14 cellular contexts compared by ENCODE assay signal in genomic region chr16:29898135-29898534, GRCh38. TPM values are rescaled to one million over a fixed set of nuclear protein-coding genes. Genes with fewer than 3 reads are reported as not detected.
DNase-seq lines count a peak whose midpoint lies in the region; ATAC-seq and TF ChIP-seq lines count a peak whose summit lies in the region.
"Had no signal": no experiment of that assay in that cellular context is flagged by ENCODE, and none has a peak within 500 bp of the region (broad histone marks: within the 10 kb centered on the region; RNA-seq: fewer than 3 reads in every experiment).

No MANE protein-coding gene starts in this region.

- H3K27me3 ChIP-seq in ACC112 (ENCODE audit: insufficient read depth, low read length) (no peaks in the 10 kb centered on the region; the same call in 1 of the 2 replicates), dorsolateral prefrontal cortex (no peaks in the 10 kb centered on the region)

- DNase-seq in dorsolateral prefrontal cortex (no peak), occipital lobe (lab: John Stamatoyannopoulos, UW) (no peak), pons (ENCODE audit: low spot score) (no peak)
- DNase-seq: NCI-H2081, nucleus accumbens had no signal

- 6 to 18% methylated on average over 3 to 5 of the region's 5 CpGs for WGBS in mesodermal cell (ENCODE audit: insufficient coverage in 2 of 2), 2 experiments

- TF ChIP-seq CTCF in dorsolateral prefrontal cortex (IDR thresholded peaks at IDR 0.05 in 54 of 56, conservative IDR thresholded peaks at IDR 0.05 in 2 of 56; ENCODE audit: low read depth in 1 of 56, partially characterized antibody in 56 of 56) = no peak

- intact Hi-C loops in dorsolateral prefrontal cortex (cut with DNase I) = no loop called here

- ATAC-seq in HG03196 (IDR thresholded peaks at IDR 0.05; ENCODE audit: unreplicated experiment) (no peak), GM18517 (IDR thresholded peaks at IDR 0.05; ENCODE audit: unreplicated experiment) (no peak)
- ATAC-seq: esophagus mucosa had no signal

- peak overlapping the region; percentile 85 for H3K4me3 ChIP-seq in ACC112 (ENCODE audit: low read depth, low read length)
- H3K4me3 ChIP-seq in dorsolateral prefrontal cortex = peak overlapping the region; percentile 30 to 87 (median 72)
- H3K4me3 ChIP-seq in mesodermal cell (ENCODE audit: extremely low read depth, insufficient read depth, low read length, poor library complexity, severe bottlenecking) = peak overlapping the region; percentile 58
- H3K4me3 ChIP-seq: lung, SK-N-MC, thoracic aorta had no signal

- no peaks in the 10 kb centered on the region for H3K9me3 ChIP-seq in mesodermal cell (ENCODE audit: control insufficient read depth, low read length)
- H3K9me3 ChIP-seq: thoracic aorta had no signal

- TF ChIP-seq RAD21 in Ishikawa (IDR thresholded peaks at IDR 0.05; ENCODE audit: low read depth) = no peak

- H3K4me1 ChIP-seq in ACC112 (ENCODE audit: control insufficient read depth, insufficient read depth, low read length, unreplicated experiment) (peaks cover 21% of the 10 kb centered on the region), mesodermal cell (ENCODE audit: control insufficient read depth, insufficient read depth, low read length, poor library complexity, severe bottlenecking) (peaks cover 13% of the 10 kb centered on the region)

- peaks cover 16% of the 10 kb centered on the region for H3K79me2 ChIP-seq in ACC112 (ENCODE audit: control insufficient read depth, insufficient read depth, low read length, unreplicated experiment)

- H3K36me3 ChIP-seq in ACC112 (ENCODE audit: insufficient read depth, low read length) = no peaks in the 10 kb centered on the region
- H3K36me3 ChIP-seq in mesodermal cell (ENCODE audit: control insufficient read depth, insufficient read depth, low read length) = peaks cover 6% of the 10 kb centered on the region
- H3K36me3 ChIP-seq: thoracic aorta had no signal

- H3K27ac ChIP-seq in ACC112 (ENCODE audit: low read depth, low read length) = no peak overlapping the region
- H3K27ac ChIP-seq in dorsolateral prefrontal cortex = peak overlapping the region in 53 of 59 donors; percentile 9 to 98 (median 92)
- H3K27ac ChIP-seq in mesodermal cell (ENCODE audit: low read depth, low read length, severe bottlenecking) = no peak overlapping the region
- H3K27ac ChIP-seq: SK-N-MC, thoracic aorta had no signal

- no peak overlapping the region for H2AFZ ChIP-seq in ACC112 (ENCODE audit: low read length, unreplicated experiment)

- TF ChIP-seq EP300 in Ishikawa (IDR thresholded peaks at IDR 0.05; ENCODE audit: borderline replicate concordance) = no peak

TF ChIP-seq in Ishikawa, 13 proteins besides CTCF, POLR2A, EP300 and RAD21:
- TF ChIP-seq MAX (IDR thresholded peaks at IDR 0.05) (no peak), CREB1 (IDR thresholded peaks at IDR 0.05; ENCODE audit: low read depth) (no peak), NFIC (IDR thresholded peaks at IDR 0.05) (no peak), REST (IDR thresholded peaks at IDR 0.05; ENCODE audit: low read depth) (peak; percentile 70), USF1 (IDR thresholded peaks at IDR 0.05) (no peak)

RNA-seq across cellular contexts. Expression of gene SEZ6L2, which starts 1.2 kb away (rescaled TPM):
- total RNA-seq in dorsolateral prefrontal cortex = 100 to 1,000 TPM in 106 of 120 experiments, 10 to 100 TPM in 14; 57.0 to 207 (median 139) TPM
- 58.1 TPM for polyA plus RNA-seq in mesodermal cell (2013, experiment 1 of 2)
- 50.0 TPM for polyA plus RNA-seq in mesodermal cell (2013, experiment 2 of 2)
- total RNA-seq in occipital lobe = 32.1 TPM

RNA-seq across cellular contexts. Expression of gene ASPHD1, which starts 2.2 kb away (rescaled TPM):
- total RNA-seq in dorsolateral prefrontal cortex = 100 to 1,000 TPM in 28 of 120 experiments, 10 to 100 TPM in 92; 60.7 to 127 (median 92.5) TPM
- 9.6 TPM for polyA plus RNA-seq in mesodermal cell (2013, experiment 1 of 2)
- polyA plus RNA-seq in mesodermal cell (2013, experiment 2 of 2) = 8.8 TPM
- total RNA-seq in occipital lobe = 17.2 TPM

RNA-seq across cellular contexts. Expression of gene KCTD13, which starts 27.9 kb away (rescaled TPM):
- total RNA-seq in dorsolateral prefrontal cortex (10 to 100 TPM; 38.6 to 87.0 (median 61.2) TPM), occipital lobe (15.6 TPM)
- 24.1 TPM for polyA plus RNA-seq in mesodermal cell (2013, experiment 1 of 2)
- 17.5 TPM for polyA plus RNA-seq in mesodermal cell (2013, experiment 2 of 2)

RNA-seq across cellular contexts. Expression of gene CDIPT, which starts 35.1 kb away (rescaled TPM):
- total RNA-seq in dorsolateral prefrontal cortex = 100 to 1,000 TPM in 36 of 120 experiments, 10 to 100 TPM in 84; 63.9 to 118 (median 94.7) TPM
- polyA plus RNA-seq in mesodermal cell (2013, experiment 1 of 2) = 74.8 TPM
- polyA plus RNA-seq in mesodermal cell (2013, experiment 2 of 2) = 59.8 TPM
- total RNA-seq in occipital lobe = 47.1 TPM

Comparison
In these comparisons a context has a peak if more than half of its experiments do, and no peak if none do; other contexts are left out.
1. H3K27ac ChIP-seq: peak in dorsolateral prefrontal cortex (53 of 59); none in ACC112 (single experiment) and mesodermal cell (single experiment).
2. Peak in every context shown above with its lines, with median percentiles within 50 percentile points of each other: H3K4me3 ChIP-seq.